Comparison of ENCODE assay signal across 31 cellular contexts in the genomic region with DNA sequence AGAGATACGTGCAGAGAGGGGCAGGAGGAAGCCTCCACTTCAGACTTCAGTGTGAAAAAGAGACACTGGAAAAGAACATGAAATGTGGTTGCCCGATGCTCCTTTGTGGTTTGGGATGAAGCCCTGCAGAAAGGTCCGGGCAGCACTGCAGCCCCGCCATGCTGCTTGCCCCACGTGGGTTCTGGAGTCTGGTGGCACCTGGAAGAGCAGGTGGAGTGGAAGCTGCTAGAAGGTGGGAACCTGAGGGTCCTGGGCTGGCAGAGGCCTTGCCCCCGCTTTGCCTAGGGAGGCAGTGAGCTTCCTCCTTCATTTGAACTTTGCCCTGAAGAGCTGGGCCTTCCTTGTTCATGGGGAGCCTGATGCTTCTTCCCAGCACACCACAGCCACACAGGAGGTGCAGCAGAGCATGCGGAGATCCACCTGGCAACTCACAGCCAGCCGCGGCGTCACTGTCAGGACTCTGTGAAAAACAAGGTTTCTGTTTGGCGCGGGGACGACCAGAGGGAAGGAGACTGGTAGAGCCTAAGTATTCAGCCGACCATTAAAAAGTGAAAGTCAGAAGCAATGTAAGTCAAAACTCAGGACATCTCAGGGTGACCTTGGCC. TPM values are rescaled to one million over a fixed set of nuclear protein-coding genes. Genes with fewer than 3 reads are reported as not detected.
DNase-seq lines count a peak whose midpoint lies in the region; ATAC-seq and TF ChIP-seq lines count a peak whose summit lies in the region.
"Had no signal": no experiment of that assay in that cellular context is flagged by ENCODE, and none has a peak within 500 bp of the region (broad histone marks: within the 10 kb centered on the region; RNA-seq: fewer than 3 reads in every experiment).

No MANE protein-coding gene starts in this region.

- H3K36me3 ChIP-seq in CD8-positive, alpha-beta T cell (ENCODE audit: insufficient read depth, low read length): no peaks in the 10 kb centered on the region
- H3K36me3 ChIP-seq: gastrocnemius medialis, neural progenitor cell, right atrium auricular region, thoracic aorta had no signal

- POLR2A ChIA-PET in activated CD4-positive, alpha-beta memory T cell treated with anti-CD3 and anti-CD28 coated beads for 36 hours (lab: Charles Lee): no interaction called here
- POLR2A ChIA-PET in activated CD4-positive, alpha-beta memory T cell treated with anti-CD3 and anti-CD28 coated beads, Interleukin-2, amount 10 ng/mL, durations not matched to agents 7 days and 5 days (lab: Charles Lee): no interaction called here
- POLR2A ChIA-PET in CD8-positive, alpha-beta T cell (lab: Charles Lee): no interaction called here

- H3K4me3 ChIP-seq in CD8-positive, alpha-beta T cell (ENCODE audit: low read depth, low read length): no peak overlapping the region
- H3K4me3 ChIP-seq: gastrocnemius medialis, K562, neural progenitor cell, right atrium auricular region, smooth muscle cell, thoracic aorta had no signal

- ATAC-seq in CD8-positive, alpha-beta T cell: no peak
- ATAC-seq in natural killer cell: no peak
- ATAC-seq: gastrocnemius medialis, K562, left cardiac atrium had no signal

- no peak for TF ChIP-seq CTCF in CD8-positive, alpha-beta T cell (IDR thresholded peaks at IDR 0.05)
- no peak for TF ChIP-seq CTCF in natural killer cell (IDR thresholded peaks at IDR 0.05)

- peaks cover 3% of the 10 kb centered on the region for H3K36me3 Mint-ChIP-seq in activated CD4-positive, alpha-beta memory T cell treated with anti-CD3 and anti-CD28 coated beads for 36 hours
- H3K36me3 Mint-ChIP-seq in activated CD4-positive, alpha-beta memory T cell treated with anti-CD3 and anti-CD28 coated beads, Interleukin-2, amount 10 ng/mL, durations not matched to agents 7 days and 5 days (ENCODE audit: low read depth): no peaks in the 10 kb centered on the region
- H3K36me3 Mint-ChIP-seq in CD8-positive, alpha-beta T cell: peaks cover 34% of the 10 kb centered on the region
- H3K36me3 Mint-ChIP-seq in natural killer cell: no peaks in the 10 kb centered on the region
- H3K36me3 Mint-ChIP-seq: CD14-positive monocyte had no signal

- H3K27ac Mint-ChIP-seq in activated CD4-positive, alpha-beta memory T cell treated with anti-CD3 and anti-CD28 coated beads for 36 hours: no peak overlapping the region
- H3K27ac Mint-ChIP-seq in activated CD4-positive, alpha-beta memory T cell treated with anti-CD3 and anti-CD28 coated beads, Interleukin-2, amount 10 ng/mL, durations not matched to agents 7 days and 5 days: no peak overlapping the region
- H3K27ac Mint-ChIP-seq in CD8-positive, alpha-beta T cell: peak overlapping the region; percentile 80
- peak overlapping the region; percentile 79 to 97 for H3K27ac Mint-ChIP-seq in natural killer cell
- H3K27ac Mint-ChIP-seq: activated B cell treated with CpG ODN at 0.5 μM for 24 hours; CD14-positive monocyte; neural progenitor cell; stimulated activated naive CD8-positive, alpha-beta T cell treated with anti-CD3 and anti-CD28 coated beads, Interleukin-15, Interleukin-2, amounts not matched to agents 100 ng/mL and 50 ng/mL, for 24 hours had no signal

- no peaks in the 10 kb centered on the region for H3K9me3 Mint-ChIP-seq in activated CD4-positive, alpha-beta memory T cell treated with anti-CD3 and anti-CD28 coated beads for 36 hours
- H3K9me3 Mint-ChIP-seq in activated CD4-positive, alpha-beta memory T cell treated with anti-CD3 and anti-CD28 coated beads, Interleukin-2, amount 10 ng/mL, durations not matched to agents 7 days and 5 days: peaks cover under 1% of the 10 kb centered on the region
- H3K9me3 Mint-ChIP-seq in CD8-positive, alpha-beta T cell: peaks cover 4% of the 10 kb centered on the region
- no peaks in the 10 kb centered on the region for H3K9me3 Mint-ChIP-seq in natural killer cell
- H3K9me3 Mint-ChIP-seq: activated B cell treated with CpG ODN at 0.5 μM for 24 hours; stimulated activated naive CD8-positive, alpha-beta T cell treated with anti-CD3 and anti-CD28 coated beads, Interleukin-15, Interleukin-2, amounts not matched to agents 100 ng/mL and 50 ng/mL, for 24 hours had no signal

- peaks cover 94% of the 10 kb centered on the region for H3K4me1 ChIP-seq in CD8-positive, alpha-beta T cell (ENCODE audit: insufficient read depth, low read length)
- H3K4me1 ChIP-seq: gastrocnemius medialis, neural progenitor cell, right atrium auricular region had no signal

- H3K4me3 Mint-ChIP-seq in activated CD4-positive, alpha-beta memory T cell treated with anti-CD3 and anti-CD28 coated beads for 36 hours: no peak overlapping the region
- no peak overlapping the region for H3K4me3 Mint-ChIP-seq in activated CD4-positive, alpha-beta memory T cell treated with anti-CD3 and anti-CD28 coated beads, Interleukin-2, amount 10 ng/mL, durations not matched to agents 7 days and 5 days
- H3K4me3 Mint-ChIP-seq in CD8-positive, alpha-beta T cell: no peak overlapping the region
- peak overlapping the region; percentile 75 for H3K4me3 Mint-ChIP-seq in natural killer cell
- H3K4me3 Mint-ChIP-seq: activated B cell treated with CpG ODN at 0.5 μM for 24 hours; brain; CD14-positive monocyte; neural progenitor cell; stimulated activated naive CD8-positive, alpha-beta T cell treated with anti-CD3 and anti-CD28 coated beads, Interleukin-15, Interleukin-2, amounts not matched to agents 100 ng/mL and 50 ng/mL, for 24 hours had no signal

- H3K4me1 Mint-ChIP-seq in activated CD4-positive, alpha-beta memory T cell treated with anti-CD3 and anti-CD28 coated beads for 36 hours (ENCODE audit: low read depth): peaks cover 50% of the 10 kb centered on the region
- peaks cover 25% of the 10 kb centered on the region for H3K4me1 Mint-ChIP-seq in activated CD4-positive, alpha-beta memory T cell treated with anti-CD3 and anti-CD28 coated beads, Interleukin-2, amount 10 ng/mL, durations not matched to agents 7 days and 5 days
- peaks cover 87% of the 10 kb centered on the region for H3K4me1 Mint-ChIP-seq in CD8-positive, alpha-beta T cell (ENCODE audit: low read depth)
- H3K4me1 Mint-ChIP-seq in natural killer cell: peaks cover 91 to 98% of the 10 kb centered on the region in 2 donors
- H3K4me1 Mint-ChIP-seq: activated B cell treated with CpG ODN at 0.5 μM for 24 hours had no signal

- intact Hi-C loops in activated CD4-positive, alpha-beta memory T cell treated with anti-CD3 and anti-CD28 coated beads for 36 hours (cut with micrococcal nuclease): no loop called here
- intact Hi-C loops in CD8-positive, alpha-beta T cell (cut with DNase I, micrococcal nuclease): loop anchor here in 1 of 2 experiments (2.0 kb wide), 1 partner anchor 20 kb away; no protein-coding TSS in a partner anchor
- intact Hi-C loops in natural killer cell (cut with micrococcal nuclease): no loop called here

- H3K27me3 ChIP-seq in CD8-positive, alpha-beta T cell (ENCODE audit: insufficient read depth, low read length): no peaks in the 10 kb centered on the region
- H3K27me3 ChIP-seq: gastrocnemius medialis, neural progenitor cell, right atrium auricular region had no signal

- DNase-seq in activated CD4-positive, alpha-beta memory T cell treated with anti-CD3 and anti-CD28 coated beads for 36 hours: peak; percentile 3
- DNase-seq in activated CD4-positive, alpha-beta memory T cell treated with anti-CD3 and anti-CD28 coated beads, Interleukin-2, amount 10 ng/mL, durations not matched to agents 7 days and 5 days: no peak
- peak in 1 of 7 experiments; percentile 43 for DNase-seq in CD8-positive, alpha-beta T cell
- peak; percentile 26 for DNase-seq in ecto neural progenitor cell (ENCODE audit: low spot score)
- no peak for DNase-seq in natural killer cell
- DNase-seq in kidney tubule cell (ENCODE audit: low spot score): no peak
- no peak for DNase-seq in DMS153 (lab: John Stamatoyannopoulos, UW)
- DNase-seq in putamen (ENCODE audit: low spot score): no peak
- DNase-seq: activated B cell treated with CpG ODN at 0.5 μM for 24 hours, activated gamma-delta T cell, Calu3, DMS79 treated with DMSO at 0.1 percent for 48 hours, gastrocnemius medialis, GF-D8, left cardiac atrium, mammary epithelial cell, NCI-H1092 treated with DMSO at 0.1 percent for 48 hours, NCI-H187, NCI-H2171 treated with DMSO at 0.1 percent for 48 hours, NCI-H510A treated with DMSO at 0.1 percent for 48 hours, T-helper 1 cell had no signal

- no peak overlapping the region for H3K27ac ChIP-seq in CD8-positive, alpha-beta T cell (ENCODE audit: low read depth, low read length)
- H3K27ac ChIP-seq: gastrocnemius medialis, neural progenitor cell, right atrium auricular region, RWPE1, thoracic aorta had no signal

- CTCF ChIA-PET in activated CD4-positive, alpha-beta memory T cell treated with anti-CD3 and anti-CD28 coated beads for 36 hours (lab: Charles Lee): no interaction called here
- CTCF ChIA-PET in activated CD4-positive, alpha-beta memory T cell treated with anti-CD3 and anti-CD28 coated beads, Interleukin-2, amount 10 ng/mL, durations not matched to agents 7 days and 5 days (lab: Charles Lee): no interaction called here
- CTCF ChIA-PET in CD8-positive, alpha-beta T cell (lab: Charles Lee): interaction anchor here (1.5 kb wide), 1 partner anchor 10 kb away, joined by 8 read pairs; no protein-coding TSS in a partner anchor

- no peaks in the 10 kb centered on the region for H3K27me3 Mint-ChIP-seq in activated CD4-positive, alpha-beta memory T cell treated with anti-CD3 and anti-CD28 coated beads for 36 hours
- H3K27me3 Mint-ChIP-seq in activated CD4-positive, alpha-beta memory T cell treated with anti-CD3 and anti-CD28 coated beads, Interleukin-2, amount 10 ng/mL, durations not matched to agents 7 days and 5 days: peaks cover 4% of the 10 kb centered on the region
- H3K27me3 Mint-ChIP-seq in CD8-positive, alpha-beta T cell (ENCODE audit: low read depth): no peaks in the 10 kb centered on the region
- no peaks in the 10 kb centered on the region for H3K27me3 Mint-ChIP-seq in natural killer cell (ENCODE audit: low read depth in 2 of 2)
- H3K27me3 Mint-ChIP-seq: brain; stimulated activated naive CD8-positive, alpha-beta T cell treated with anti-CD3 and anti-CD28 coated beads, Interleukin-15, Interleukin-2, amounts not matched to agents 100 ng/mL and 50 ng/mL, for 24 hours had no signal

- no peaks in the 10 kb centered on the region for H3K9me3 ChIP-seq in CD8-positive, alpha-beta T cell (ENCODE audit: low read length)
- H3K9me3 ChIP-seq: gastrocnemius medialis, right atrium auricular region, thoracic aorta had no signal

RNA-seq across cellular contexts. Expression of a gene that starts 59.0 kb away (rescaled TPM):
- 1 to 10 TPM; 6.4 to 8.9 TPM for total RNA-seq in activated CD4-positive, alpha-beta memory T cell treated with anti-CD3 and anti-CD28 coated beads for 36 hours
- total RNA-seq in activated CD4-positive, alpha-beta memory T cell treated with anti-CD3 and anti-CD28 coated beads, Interleukin-2, amount 10 ng/mL, durations not matched to agents 7 days and 5 days: under 1 TPM; 0.81 to 0.93 TPM
- 100 to 1,000 TPM; 106 to 108 TPM for total RNA-seq in CD8-positive, alpha-beta T cell
- 100 to 1,000 TPM in 1 of 3 donors, 10 to 100 TPM in 2; 96.4 to 119 (median 97.9) TPM for total RNA-seq in natural killer cell
- total RNA-seq: activated B cell treated with CpG ODN at 0.5 μM for 24 hours, Calu3, OCI-LY7 had no signal

Comparison
In these comparisons a context has a peak if more than half of its experiments do, and no peak if none do; other contexts are left out.
1. DNase-seq: peak in activated CD4-positive, alpha-beta memory T cell treated with anti-CD3 and anti-CD28 coated beads for 36 hours (single experiment) and ecto neural progenitor cell (single experiment); none in activated CD4-positive, alpha-beta memory T cell treated with anti-CD3 and anti-CD28 coated beads, Interleukin-2, amount 10 ng/mL, durations not matched to agents 7 days and 5 days (single experiment), natural killer cell (single experiment), kidney tubule cell (single experiment), DMS153 (single experiment) and putamen (single experiment).
2. H3K27ac Mint-ChIP-seq: peak in CD8-positive, alpha-beta T cell (single experiment) and natural killer cell (2 of 2); none in activated CD4-positive, alpha-beta memory T cell treated with anti-CD3 and anti-CD28 coated beads for 36 hours (single experiment) and activated CD4-positive, alpha-beta memory T cell treated with anti-CD3 and anti-CD28 coated beads, Interleukin-2, amount 10 ng/mL, durations not matched to agents 7 days and 5 days (single experiment).
3. RNA of a gene that starts 59.0 kb away (total RNA-seq): 106 to 108 TPM in CD8-positive, alpha-beta T cell and 96.4 to 119 TPM in natural killer cell; 6.4 to 8.9 TPM in activated CD4-positive, alpha-beta memory T cell treated with anti-CD3 and anti-CD28 coated beads for 36 hours and 0.81 to 0.93 TPM in activated CD4-positive, alpha-beta memory T cell treated with anti-CD3 and anti-CD28 coated beads, Interleukin-2, amount 10 ng/mL, durations not matched to agents 7 days and 5 days; every median in the first group is over 4 times any median in the second.